Comparison of ENCODE assay signal across 8 cellular contexts in genomic region chr2:38106420-38107182, GRCh38. TPM values are rescaled to one million over a fixed set of nuclear protein-coding genes. Genes with fewer than 3 reads are reported as not detected.
DNase-seq lines count a peak whose midpoint lies in the region; ATAC-seq, FAIRE-seq and TF ChIP-seq lines count a peak whose summit lies in the region.

No MANE protein-coding gene starts in this region.

- POLR2A ChIA-PET in HepG2 (lab: Yijun Ruan, JAX): no interaction called here

- TF ChIP-seq RAD21 in HepG2 (CRISPR knock-in tag; IDR thresholded peaks at IDR 0.05): no peak

- WGBS in HepG2 (ENCODE audit: low lambda C conversion rate): 38% methylated on average over 8 of the region's 8 CpGs

- intact Hi-C loops in HepG2 (cut with micrococcal nuclease; ENCODE audit: unreplicated experiment): no loop called here

- no peak for TF ChIP-seq EP300 in HepG2 (IDR thresholded peaks at IDR 0.05; ENCODE audit: low read depth in 2 of 2, low read length in 2 of 2)
- no peak for TF ChIP-seq EP300 in HepG2 (CRISPR knock-in tag; IDR thresholded peaks at IDR 0.05; ENCODE audit: borderline replicate concordance)

- FAIRE-seq in HepG2 (lab: Jason Lieb, UNC): no peak

- no peaks in the 10 kb centered on the region for H3K9me3 ChIP-seq in HepG2 (ENCODE audit: low read length)

- H3K79me2 ChIP-seq in HepG2 (ENCODE audit: insufficient read depth, low read length): no peaks in the 10 kb centered on the region

- no peaks in the 10 kb centered on the region for H4K20me1 ChIP-seq in HepG2 (ENCODE audit: insufficient read depth, low read length)

- peaks cover 0 to 8% of the 10 kb centered on the region in 2 experiments; a peak in 2 of 5 replicates for H3K27me3 ChIP-seq in HepG2 (ENCODE audit: control insufficient read depth in 1 of 2, insufficient read depth in 2 of 2, low read length in 2 of 2)

- no peak for TF ChIP-seq POLR2A in HepG2 (IDR thresholded peaks at IDR 0.05; ENCODE audit: insufficient read depth in 1 of 2, low read depth in 2 of 2, low read length in 2 of 2)

- H3K9ac ChIP-seq in HepG2 (ENCODE audit: insufficient read depth, low read depth, low read length): no peak overlapping the region

- H3K4me3 ChIP-seq in astrocyte of the cerebellum (ENCODE audit: low read depth, low read length) (no peak overlapping the region), HepG2 (replicated peaks in 1 of 3; ENCODE audit: insufficient read depth in 1 of 3, low read depth in 2 of 3, low read length in 3 of 3) (no peak overlapping the region)

- no peak overlapping the region for H2AFZ ChIP-seq in HepG2 (ENCODE audit: low read length)

- CTCF ChIA-PET in HepG2 (lab: Yijun Ruan, JAX; ENCODE audit: low intra/inter-chr PET ratio, low total read pairs): no interaction called here

- peaks cover 10% of the 10 kb centered on the region for H3K4me1 ChIP-seq in HepG2 (ENCODE audit: insufficient read depth, low read length)

- H3K36me3 ChIP-seq in HepG2 (replicated peaks in 1 of 2; ENCODE audit: control insufficient read depth in 1 of 2, insufficient read depth in 2 of 2, low read length in 2 of 2): no peaks in the 10 kb centered on the region

- ATAC-seq in HepG2: peak; percentile 27; the same call in 2 of the 3 replicates
- ATAC-seq in HG03442 (IDR thresholded peaks at IDR 0.05; ENCODE audit: unreplicated experiment): no peak
- no peak for ATAC-seq in HG02763 (IDR thresholded peaks at IDR 0.05; ENCODE audit: unreplicated experiment)
- ATAC-seq in HG03159 (IDR thresholded peaks at IDR 0.05; ENCODE audit: unreplicated experiment): no peak
- no peak for ATAC-seq in GM19351 (IDR thresholded peaks at IDR 0.05; ENCODE audit: unreplicated experiment)

- H3K4me2 ChIP-seq in HepG2 (ENCODE audit: low read depth, low read length): no peak overlapping the region

- DNase-seq in ACHN (peak; percentile 53), HS-5 (ENCODE audit: low read depth) (peak; percentile 22), astrocyte of the cerebellum (ENCODE audit: low read depth) (peak; percentile 39), HepG2 (ENCODE audit: low spot score) (no peak)

- no peak overlapping the region for H3K27ac ChIP-seq in HepG2 (ENCODE audit: extremely low read length, insufficient read depth, low read length)

- TF ChIP-seq CTCF in astrocyte of the cerebellum (IDR thresholded peaks at IDR 0.05; ENCODE audit: low read depth, low read length, missing control alignments): no peak
- TF ChIP-seq CTCF in HepG2 (CRISPR knock-in tag; IDR thresholded peaks at IDR 0.05): no peak

- no TSS peak for BruUV-seq in HepG2 (replicated peaks; lab: Mats Ljungman, UMichigan)

- in situ Hi-C loops in ACHN (cut with HindIII; ENCODE audit: low pct_ligation_motif_present, low pct_unique_long_range_greater_than_20kb, low sequenced_read_pairs): no loop called here
- in situ Hi-C loops in astrocyte of the cerebellum (cut with HindIII; ENCODE audit: low sequenced_read_pairs): no loop called here
- in situ Hi-C loops in HepG2 (cut with HindIII; ENCODE audit: extremely low pct_ligation_motif_present, low pct_unique_long_range_greater_than_20kb): no loop called here

TF ChIP-seq in HepG2, 621 proteins besides CTCF, POLR2A, EP300 and RAD21:
- no peak for TF ChIP-seq RBM22 (optimal IDR thresholded peaks at IDR 0.05; ENCODE audit: low read length)
- TF ChIP-seq ZNF766 (CRISPR knock-in tag; IDR thresholded peaks at IDR 0.05; ENCODE audit: borderline replicate concordance): no peak
- TF ChIP-seq CBX5 (CRISPR knock-in tag; IDR thresholded peaks at IDR 0.05; ENCODE audit: borderline replicate concordance): no peak
- no peak for TF ChIP-seq ZNF724P (CRISPR knock-in tag; IDR thresholded peaks at IDR 0.05; ENCODE audit: borderline replicate concordance)
- TF ChIP-seq ZNF383 (CRISPR knock-in tag; IDR thresholded peaks at IDR 0.05; ENCODE audit: borderline replicate concordance): no peak
- no peak for TF ChIP-seq SRF (IDR thresholded peaks at IDR 0.05; ENCODE audit: low read depth, low read length)
- TF ChIP-seq SALL2 (CRISPR knock-in tag; IDR thresholded peaks at IDR 0.05): no peak
- no peak for TF ChIP-seq ZNF513 (CRISPR knock-in tag; conservative IDR thresholded peaks at IDR 0.05)
- TF ChIP-seq ZNF83 (CRISPR knock-in tag; IDR thresholded peaks at IDR 0.05; ENCODE audit: borderline replicate concordance): no peak
- no peak for TF ChIP-seq TFE3 (CRISPR knock-in tag; IDR thresholded peaks at IDR 0.05)
- no peak for TF ChIP-seq SCMH1 (CRISPR knock-in tag; IDR thresholded peaks at IDR 0.05; ENCODE audit: borderline replicate concordance)

RNA-seq across cellular contexts. Expression of gene CYP1B1, which starts 30.6 kb away (rescaled TPM):
- total RNA-seq in HepG2 (2016; rRNA removed; fragmentation: Illumina TruSeq; extraction: Trizol): not detected in 2 replicates
- total RNA-seq in HepG2 (2016; cell fraction: cytosol; rRNA removed; fragmentation: Illumina TruSeq; extraction: Trizol; ENCODE audit: low read depth): not detected in 2 replicates
- total RNA-seq in HepG2 (2016; cell fraction: insoluble cytoplasmic fraction; rRNA removed; fragmentation: Illumina TruSeq; extraction: Trizol): not detected in 2 replicates
- total RNA-seq in HepG2 (2016; cell fraction: membrane; rRNA removed; fragmentation: Illumina TruSeq; extraction: Trizol): not detected in 2 replicates
- total RNA-seq in HepG2 (2016; cell fraction: nucleus; rRNA removed; fragmentation: Illumina TruSeq; extraction: Trizol): 0.09 TPM in 1 of 2 replicates, not detected in the other
- polyA plus RNA-seq in HepG2 (2011; rRNA removed): not detected in 2 replicates
- not detected in 2 replicates for polyA plus RNA-seq in HepG2 (2011; cell fraction: cytosol; rRNA removed)
- polyA plus RNA-seq in HepG2 (2011; cell fraction: nucleus; rRNA removed): not detected in 2 replicates
- not detected in 2 replicates for polyA plus RNA-seq in HepG2 (2012)
- not detected in 2 replicates for polyA plus RNA-seq in HepG2 (2016; cell fraction: cytosol; fragmentation: Illumina TruSeq; extraction: Trizol; ENCODE audit: low read depth)
- not detected in 2 replicates for polyA plus RNA-seq in HepG2 (2016; cell fraction: insoluble cytoplasmic fraction; fragmentation: Illumina TruSeq; extraction: Trizol; ENCODE audit: low read depth)
- polyA plus RNA-seq in HepG2 (2016; cell fraction: membrane; fragmentation: Illumina TruSeq; extraction: Trizol; ENCODE audit: low read depth): not detected in 2 replicates
- polyA plus RNA-seq in HepG2 (2016; cell fraction: nucleus; fragmentation: Illumina TruSeq; extraction: Trizol; ENCODE audit: insufficient read depth, low read depth): 0.11 TPM in 1 of 2 replicates, not detected in the other
- polyA minus RNA-seq in HepG2 (2011; rRNA and poly(A)+ RNA removed; ENCODE audit: low replicate concordance): 7.5 TPM in 1 of 2 replicates, not detected in the other
- polyA minus RNA-seq in HepG2 (2011; cell fraction: cytosol; rRNA and poly(A)+ RNA removed): not detected in 2 replicates
- polyA minus RNA-seq in HepG2 (2011; cell fraction: nucleus; rRNA and poly(A)+ RNA removed): not detected in 2 replicates
